In the genomic region with DNA sequence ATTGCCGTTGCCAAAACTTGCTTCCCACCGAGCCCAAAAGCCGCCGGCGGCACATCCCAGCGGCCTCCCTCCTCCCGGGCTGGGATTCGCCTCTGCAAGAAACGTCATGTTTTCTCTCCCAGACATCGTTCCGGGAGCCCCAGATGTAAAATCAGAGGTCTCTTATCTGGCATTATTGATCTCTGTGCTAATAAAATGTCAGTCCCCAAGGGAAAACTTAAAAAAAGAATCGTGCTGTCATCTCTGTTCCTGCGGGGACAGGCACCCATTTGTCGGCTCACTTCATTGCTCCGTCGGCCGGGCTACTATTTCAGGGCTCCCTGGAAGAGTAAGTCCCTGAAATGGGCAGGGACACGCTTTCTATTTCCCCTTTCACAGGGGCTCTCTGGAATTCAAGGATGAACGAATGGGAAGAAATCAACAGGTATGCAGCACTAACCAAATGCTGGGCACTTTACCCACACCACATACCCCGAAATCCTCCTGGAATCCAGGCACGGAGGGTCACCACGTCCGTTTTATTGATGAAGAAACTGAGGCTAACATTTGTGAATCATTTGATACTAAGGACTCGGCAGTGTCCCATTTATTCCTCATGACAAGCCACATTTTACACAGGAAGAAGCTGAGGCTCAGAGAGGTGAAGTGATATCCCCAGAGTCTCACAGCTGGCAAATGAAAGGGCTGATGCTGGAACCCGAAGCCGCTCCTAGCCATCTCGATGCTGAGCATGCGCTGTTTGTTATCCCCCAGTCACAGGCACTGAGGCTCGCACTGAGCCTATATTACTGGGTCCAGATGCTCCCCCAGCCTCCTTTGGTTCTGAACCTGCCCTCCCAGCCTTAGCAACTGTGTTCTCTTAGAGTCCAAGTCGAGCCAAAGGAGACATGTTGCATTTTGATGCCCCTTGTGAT, we compare ENCODE assay signal across 21 cellular contexts. TPM values are rescaled to one million over a fixed set of nuclear protein-coding genes. Genes with fewer than 3 reads are reported as not detected.
A peak's percentile ranks its signal among the peaks of the same experiment; 100 is the strongest.
DNase-seq lines count a peak whose midpoint lies in the region; ATAC-seq and TF ChIP-seq lines count a peak whose summit lies in the region.
"Had no signal": no experiment of that assay in that cellular context is flagged by ENCODE, and none has a peak within 500 bp of the region (broad histone marks: within the 10 kb centered on the region; RNA-seq: fewer than 3 reads in every experiment).

No MANE protein-coding gene starts in this region.

- H3K4me2 ChIP-seq in H9 (ENCODE audit: insufficient read depth, insufficient read length, low read length): peak overlapping the region; percentile 92

- H3K79me2 ChIP-seq in H9 (ENCODE audit: insufficient read depth, low read length): no peaks in the 10 kb centered on the region

- H3K36me3 ChIP-seq in stomach: no peaks in the 10 kb centered on the region
- H3K36me3 ChIP-seq: right lobe of liver had no signal

- no peaks in the 10 kb centered on the region for H3K9me3 ChIP-seq in H9 (ENCODE audit: control insufficient read depth, low read depth, low read length)
- peaks cover 0 to 6% (median 0%) of the 10 kb centered on the region in 4 donors for H3K9me3 ChIP-seq in stomach
- H3K9me3 ChIP-seq: right lobe of liver had no signal

- TF ChIP-seq CTCF in H9 (conservative IDR thresholded peaks at IDR 0.05) (no peak), brain (conservative IDR thresholded peaks at IDR 0.05) (no peak), progenitor cell of endocrine pancreas (IDR thresholded peaks at IDR 0.05; ENCODE audit: unreplicated experiment) (no peak), stomach (IDR thresholded peaks at IDR 0.05) (no peak)

- DNase-seq in H9 (peak; percentile 50), iPS-NIHi7 (ENCODE audit: extremely low spot score) (peak; percentile 69), progenitor cell of endocrine pancreas (ENCODE audit: low spot score, unreplicated experiment) (no peak), stomach (no peak), NCI-H2081 treated with DMSO at 0.1 percent for 48 hours (lab: John Stamatoyannopoulos, UW) (no peak)
- DNase-seq: activated CD8-positive, alpha-beta memory T cell treated with anti-CD3 and anti-CD28 coated beads for 24 hours; activated naive CD8-positive, alpha-beta T cell treated with anti-CD3 and anti-CD28 coated beads, Interleukin-2, amount 50 U/mL, for 24 hours; dermis blood vessel endothelial cell; EL; HCEC 1CT; islet precursor cell; Karpas-422; NCI-H1105; right lobe of liver; SHP77; stimulated activated CD4-positive, alpha-beta T cell treated with anti-CD3 and anti-CD28 coated beads, Interleukin-1b, Interleukin-23, amount 100 ng/mL, for 48 hours had no signal

- H4K8ac ChIP-seq in H9 (replicated peaks; ENCODE audit: insufficient read length, low read depth, low read length): no peak overlapping the region

- no peak overlapping the region for H2BK15ac ChIP-seq in H9 (ENCODE audit: low read depth, low read length)

- H2AK5ac ChIP-seq in H9 (ENCODE audit: insufficient read length, low read length): no peak overlapping the region

- no peak overlapping the region for H3K27ac ChIP-seq in H9 (ENCODE audit: insufficient read length, low read depth, low read length)
- no peak overlapping the region for H3K27ac ChIP-seq in stomach
- H3K27ac ChIP-seq: right lobe of liver had no signal

- TF ChIP-seq POLR2A in stomach (IDR thresholded peaks at IDR 0.05): no peak

- H2AFZ ChIP-seq in H9 (ENCODE audit: low read length): peak overlapping the region; percentile 75

- peaks cover 33 to 51% of the 10 kb centered on the region in 2 experiments for H3K4me1 Mint-ChIP-seq in H9
- H3K4me1 Mint-ChIP-seq in brain: peaks cover 36% of the 10 kb centered on the region
- peaks cover 30% of the 10 kb centered on the region for H3K4me1 Mint-ChIP-seq in progenitor cell of endocrine pancreas (ENCODE audit: low read depth)

- no peak overlapping the region for H3K9ac ChIP-seq in H9 (ENCODE audit: extremely low read depth, insufficient read length, low read length)

- no peak overlapping the region for H3K14ac ChIP-seq in H9 (ENCODE audit: insufficient read depth, low read length)

- no peak overlapping the region for H2BK20ac ChIP-seq in H9 (ENCODE audit: low read depth, low read length, poor library complexity, severe bottlenecking)

- no peak overlapping the region for H2BK5ac ChIP-seq in H9 (ENCODE audit: insufficient read length, low read length)

- no peak overlapping the region for H4K5ac ChIP-seq in H9 (ENCODE audit: insufficient read length, low read depth, low read length)

- peaks cover 3% of the 10 kb centered on the region; the same call in 1 of the 2 replicates for H3K4me1 ChIP-seq in H9 (ENCODE audit: insufficient read depth, low read length)
- H3K4me1 ChIP-seq in stomach: peaks cover 0 to 22% (median 9%) of the 10 kb centered on the region in 4 donors
- H3K4me1 ChIP-seq: right lobe of liver had no signal

- no peaks in the 10 kb centered on the region; a peak in 1 of 5 replicates for H3K9me3 Mint-ChIP-seq in H9
- H3K9me3 Mint-ChIP-seq in brain: peaks cover 0 to 5% (median 2%) of the 10 kb centered on the region in 5 experiments
- no peaks in the 10 kb centered on the region for H3K9me3 Mint-ChIP-seq in progenitor cell of endocrine pancreas (ENCODE audit: low read depth)
- H3K9me3 Mint-ChIP-seq: natural killer cell treated with Interleukin-12 subunit alpha and Interleukin-12 subunit beta and Interleukin-15 and Interleukin-18, amount 100 ng/mL, for 72 hours had no signal

- H3K27ac Mint-ChIP-seq in H9 (no peak overlapping the region), brain (no peak overlapping the region), progenitor cell of endocrine pancreas (no peak overlapping the region)
- H3K27ac Mint-ChIP-seq: activated naive CD8-positive, alpha-beta T cell treated with anti-CD3 and anti-CD28 coated beads, Interleukin-2, amount 50 U/mL, for 24 hours; natural killer cell treated with Interleukin-12 subunit alpha and Interleukin-12 subunit beta and Interleukin-15 and Interleukin-18, amount 100 ng/mL, for 72 hours had no signal

- H3K18ac ChIP-seq in H9 (ENCODE audit: insufficient read length, low read depth, low read length): no peak overlapping the region

- WGBS in H9 (ENCODE audit: extremely low coverage, insufficient read length, low lambda C conversion rate): no CpG with 5 or more reads among the region's 30 CpGs
- WGBS in stomach, 5 donors: 7 to 11% (median 10%) methylated on average over 30 of the region's 30 CpGs

- no peak overlapping the region for H2BK12ac ChIP-seq in H9 (ENCODE audit: insufficient read length, low read depth, low read length)

- no peak overlapping the region for H3K56ac ChIP-seq in H9 (ENCODE audit: insufficient read length, low read depth, low read length)

- no peak overlapping the region for H4K91ac ChIP-seq in H9 (ENCODE audit: insufficient read length, low read depth, low read length)

- no peaks in the 10 kb centered on the region for H4K20me1 ChIP-seq in H9 (ENCODE audit: control insufficient read depth, insufficient read depth, insufficient read length)

- no peak for TF ChIP-seq EP300 in stomach (IDR thresholded peaks at IDR 0.05)

- no peak overlapping the region for H3T11ph ChIP-seq in H9 (ENCODE audit: low read length)

- H3K27me3 Mint-ChIP-seq in H9 (ENCODE audit: low read depth) (peaks cover 57% of the 10 kb centered on the region), brain (peaks cover 82% of the 10 kb centered on the region), progenitor cell of endocrine pancreas (peaks cover 48% of the 10 kb centered on the region)

- H3K4me3 ChIP-seq in stomach: no peak overlapping the region
- H3K4me3 ChIP-seq: right lobe of liver had no signal

- H3K79me1 ChIP-seq in H9 (ENCODE audit: insufficient read depth, low read depth, low read length, poor library complexity, severe bottlenecking): no peaks in the 10 kb centered on the region

- H3K27me3 ChIP-seq in H9 (ENCODE audit: insufficient read depth, low read length) (peaks cover 10% of the 10 kb centered on the region; the same call in 1 of the 2 replicates), stomach (peaks cover 9 to 93% (median 64%) of the 10 kb centered on the region in 3 donors)

- H3K4me3 Mint-ChIP-seq in H9: peak overlapping the region; percentile 54 to 74
- H3K4me3 Mint-ChIP-seq in brain: peak overlapping the region in 4 of 5 experiments; percentile 57 to 74 (median 71)
- H3K4me3 Mint-ChIP-seq in progenitor cell of endocrine pancreas (ENCODE audit: low read depth): peak overlapping the region; percentile 41
- H3K4me3 Mint-ChIP-seq: activated naive CD8-positive, alpha-beta T cell treated with anti-CD3 and anti-CD28 coated beads, Interleukin-2, amount 50 U/mL, for 24 hours; natural killer cell treated with Interleukin-12 subunit alpha and Interleukin-12 subunit beta and Interleukin-15 and Interleukin-18, amount 100 ng/mL, for 72 hours had no signal

- H3K36me3 Mint-ChIP-seq in H9 (ENCODE audit: insufficient read depth in 1 of 3, low read depth in 3 of 3) (no peaks in the 10 kb centered on the region), brain (no peaks in the 10 kb centered on the region), progenitor cell of endocrine pancreas (ENCODE audit: insufficient read depth) (no peaks in the 10 kb centered on the region)
- H3K36me3 Mint-ChIP-seq: natural killer cell treated with Interleukin-12 subunit alpha and Interleukin-12 subunit beta and Interleukin-15 and Interleukin-18, amount 100 ng/mL, for 72 hours had no signal

- no peak for ATAC-seq in HG03460 (IDR thresholded peaks at IDR 0.05; ENCODE audit: unreplicated experiment)
- ATAC-seq: activated naive CD8-positive, alpha-beta T cell treated with anti-CD3 and anti-CD28 coated beads, Interleukin-2, amount 50 U/mL, for 24 hours; natural killer cell treated with Interleukin-12 subunit alpha and Interleukin-12 subunit beta and Interleukin-15 and Interleukin-18, amount 100 ng/mL, for 72 hours; right lobe of liver had no signal

- peaks cover 13% of the 10 kb centered on the region for H3K23me2 ChIP-seq in H9 (ENCODE audit: insufficient read length, low read depth, low read length, poor library complexity, severe bottlenecking)

- intact Hi-C loops in stomach (cut with DNase I; ENCODE audit: low total_unique reads): no loop called here

- no peak overlapping the region for H3K23ac ChIP-seq in H9 (ENCODE audit: insufficient read length, low read depth, low read length)

- H2BK120ac ChIP-seq in H9 (ENCODE audit: low read depth, low read length, poor library complexity, severe bottlenecking): no peak overlapping the region

- no peak overlapping the region for H3K4ac ChIP-seq in H9 (ENCODE audit: low read depth, low read length)

RNA-seq across cellular contexts. Expression of a gene that starts 35.7 kb away (rescaled TPM):
- total RNA-seq in H9 (2021) (0.35 and 0.42 TPM in 2 replicates), progenitor cell of endocrine pancreas (5.8 and 11.7 TPM in 2 replicates), stomach (1 to 10 TPM in 2 of 5 donors, under 1 TPM in 1, not detected in 2; 0.18 to 6.5 (median 4.0) TPM)
- polyA plus RNA-seq in brain (ENCODE audit: insufficient read depth, low read depth, low replicate concordance) (0.54 TPM), stomach (1 to 10 TPM; 1.0 to 1.5 (median 1.3) TPM)
- total RNA-seq: lung microvascular endothelial cell; natural killer cell treated with Interleukin-12 subunit alpha and Interleukin-12 subunit beta and Interleukin-15 and Interleukin-18, amount 100 ng/mL, for 72 hours; right lobe of liver; T-helper 2 cell treated with Interferon-gamma antibody and Interleukin-4, amounts not matched to agents 100 ng/mL and 5 ng/mL, for 36 hours had no signal

Comparison
In these comparisons a context has a peak if more than half of its experiments do, and no peak if none do; other contexts are left out.
1. DNase-seq: peak in H9 (single experiment) and iPS-NIHi7 (single experiment); none in progenitor cell of endocrine pancreas (single experiment), stomach (single experiment) and NCI-H2081 treated with DMSO at 0.1 percent for 48 hours (single experiment).
2. Peak in every context shown above with its lines, with median percentiles within 50 percentile points of each other: H3K4me3 Mint-ChIP-seq.